ENCODE assay signal across 10 cellular contexts in genomic region chr13:90868321-90868920, GRCh38.
DNase-seq lines count a peak whose midpoint lies in the region; ATAC-seq, FAIRE-seq and TF ChIP-seq lines count a peak whose summit lies in the region.
"Had no signal": no experiment of that assay in that cellular context is flagged by ENCODE, and none has a peak within 500 bp of the region (broad histone marks: within the 10 kb centered on the region; RNA-seq: fewer than 3 reads in every experiment).

No MANE protein-coding gene starts in this region.

- H3K4ac ChIP-seq in H1 (replicated peaks; ENCODE audit: insufficient read length, low read depth, low read length) = no peak overlapping the region

- no peaks in the 10 kb centered on the region for H3K9me3 Mint-ChIP-seq in progenitor cell of endocrine pancreas (ENCODE audit: low read depth)

- no peak overlapping the region for H3K9ac ChIP-seq in MM.1S (ENCODE audit: low read length)
- H3K9ac ChIP-seq in H1 (replicated peaks in 1 of 4; ENCODE audit: extremely low read depth in 1 of 4, low read depth in 3 of 4, low read length in 3 of 4) = no peak overlapping the region

- no peaks in the 10 kb centered on the region for H3F3A ChIP-seq in MM.1S (ENCODE audit: insufficient read depth, low read length)

- no peak for FAIRE-seq in H1 (lab: Jason Lieb, UNC)

- H3K79me1 ChIP-seq in H1 (ENCODE audit: low read depth, low read length) = no peaks in the 10 kb centered on the region

- no peaks in the 10 kb centered on the region for H3K27me3 ChIP-seq in MM.1S (replicated peaks; ENCODE audit: insufficient read depth, low read length)
- H3K27me3 ChIP-seq in H1 (replicated peaks in 1 of 4; ENCODE audit: control insufficient read depth in 3 of 4, extremely low read depth in 1 of 4, insufficient read depth in 3 of 4, low read length in 3 of 4) = no peaks in the 10 kb centered on the region
- no peaks in the 10 kb centered on the region for H3K27me3 ChIP-seq in H7 (ENCODE audit: control insufficient read depth, insufficient read depth, low read length)
- H3K27me3 ChIP-seq: SJSA1 had no signal

- no peak overlapping the region for H4K91ac ChIP-seq in H1 (replicated peaks; ENCODE audit: insufficient read length, low read length)

- TF ChIP-seq RAD21 in H1 (IDR thresholded peaks at IDR 0.05 in 1 of 2, conservative IDR thresholded peaks at IDR 0.05 in 1 of 2; ENCODE audit: low read depth in 2 of 2, low read length in 2 of 2) = peak in 1 of 2 experiments; percentile 70

- H2BK15ac ChIP-seq in H1 (ENCODE audit: low read length) = no peak overlapping the region

- H3K14ac ChIP-seq in H1 (ENCODE audit: insufficient read length) = no peak overlapping the region

- H3K36me3 Mint-ChIP-seq in progenitor cell of endocrine pancreas (ENCODE audit: insufficient read depth) = peaks cover 1% of the 10 kb centered on the region

- no peak overlapping the region for H2BK120ac ChIP-seq in H1 (replicated peaks; ENCODE audit: low read depth, low read length)

- DNase-seq in DMS 273 (lab: John Stamatoyannopoulos, UW; ENCODE audit: unreplicated experiment) (peak; percentile 16), DMS 273 treated with DMSO at 0.1 percent for 48 hours (lab: John Stamatoyannopoulos, UW) (no peak), MM.1S (no peak), H1 (ENCODE audit: low read depth in 1 of 2, low spot score in 2 of 2) (no peak), progenitor cell of endocrine pancreas (ENCODE audit: low spot score, unreplicated experiment) (no peak), H7 (no peak)

- TF ChIP-seq POLR2A in H1 (IDR thresholded peaks at IDR 0.05; ENCODE audit: control extremely low read depth in 1 of 2, low read depth in 2 of 2, low read length in 2 of 2) = no peak

- TF ChIP-seq EP300 in H1 (IDR thresholded peaks at IDR 0.05; ENCODE audit: borderline replicate concordance in 1 of 2, low read depth in 2 of 2, low read length in 2 of 2) = no peak

- no peaks in the 10 kb centered on the region for H3K79me2 ChIP-seq in MM.1S (ENCODE audit: low read length)
- H3K79me2 ChIP-seq in H1 (ENCODE audit: control insufficient read depth in 1 of 2, insufficient read depth in 2 of 2, low read length in 2 of 2) = no peaks in the 10 kb centered on the region

- POLR2A ChIA-PET in H1 (lab: Charles Lee; ENCODE audit: partially characterized antibody) = no interaction called here

- CTCF ChIA-PET in H1 (lab: Charles Lee; ENCODE audit: partially characterized antibody) = interaction anchor here (1.0 to 2.3 kb wide), 7 partner anchors 10 to 1172 kb away, joined by 3 to 14 read pairs (median 4); no protein-coding TSS in a partner anchor

- no peak overlapping the region for H2BK12ac ChIP-seq in H1 (ENCODE audit: low read depth, low read length)

- H3K27ac ChIP-seq in MM.1S (ENCODE audit: low read length) (no peak overlapping the region), H1 (ENCODE audit: low read depth, low read length) (no peak overlapping the region)
- H3K27ac ChIP-seq: SJSA1 had no signal

- H3K4me3 Mint-ChIP-seq in progenitor cell of endocrine pancreas (ENCODE audit: low read depth) = no peak overlapping the region

- no peaks in the 10 kb centered on the region for H4K20me1 ChIP-seq in MM.1S (ENCODE audit: insufficient read depth, low read length)
- no peaks in the 10 kb centered on the region for H4K20me1 ChIP-seq in H1 (replicated peaks in 1 of 2; ENCODE audit: control insufficient read depth in 1 of 2, insufficient read depth in 2 of 2, low read length in 2 of 2)

- H4K8ac ChIP-seq in H1 (ENCODE audit: extremely low read depth, insufficient read depth, low read length) = no peak overlapping the region

- no peaks in the 10 kb centered on the region for H3K27me3 Mint-ChIP-seq in progenitor cell of endocrine pancreas

- H3K36me3 ChIP-seq in MM.1S (replicated peaks; ENCODE audit: insufficient read depth, low read length) (no peaks in the 10 kb centered on the region), H1 (ENCODE audit: control insufficient read depth in 2 of 4, insufficient read depth in 4 of 4, low read length in 3 of 4) (no peaks in the 10 kb centered on the region), H7 (replicated peaks; ENCODE audit: control insufficient read depth, insufficient read depth, low read length) (no peaks in the 10 kb centered on the region)
- H3K36me3 ChIP-seq: SJSA1 had no signal

- H3K18ac ChIP-seq in H1 (ENCODE audit: extremely low read depth, low read length) = no peak overlapping the region

- 70% methylated on average over 2 of the region's 2 CpGs; no CpG with 5 or more reads in 1 of the 2 experiments for WGBS in H1 (ENCODE audit: extremely low coverage in 1 of 2, insufficient coverage in 1 of 2, insufficient read length in 1 of 2, insufficient replicate concordance in 2 of 2, low coverage in 1 of 2, low lambda C conversion rate in 2 of 2, missing lambda C conversion rate in 1 of 2), 2 experiments

- H4K5ac ChIP-seq in H1 (ENCODE audit: insufficient read length, low read depth, low read length) = no peak overlapping the region

- H3K9me2 ChIP-seq in MM.1S (replicated peaks; ENCODE audit: insufficient read depth, low read length) = no peaks in the 10 kb centered on the region

- no peak overlapping the region for H2BK5ac ChIP-seq in H1 (ENCODE audit: low read depth, low read length)

- H3K4me2 ChIP-seq in MM.1S (ENCODE audit: low read depth, low read length) (no peak overlapping the region), H1 (ENCODE audit: insufficient read depth in 1 of 2, low read depth in 2 of 2, low read length in 2 of 2) (no peak overlapping the region)

- no peaks in the 10 kb centered on the region for H3K23me2 ChIP-seq in H1 (ENCODE audit: low read depth, low read length)

- no peaks in the 10 kb centered on the region for H3K4me1 ChIP-seq in MM.1S (ENCODE audit: low read length)
- peaks cover 0 to 2% (median 0%) of the 10 kb centered on the region in 4 experiments; a peak in 1 of 7 replicates for H3K4me1 ChIP-seq in H1 (replicated peaks in 1 of 4; ENCODE audit: control insufficient read depth in 3 of 4, insufficient read depth in 4 of 4, low read length in 3 of 4)
- H3K4me1 ChIP-seq: SJSA1 had no signal

- peak; percentile 45 for TF ChIP-seq CTCF in MM.1S (IDR thresholded peaks at IDR 0.05; ENCODE audit: low read length)
- TF ChIP-seq CTCF in H1 (IDR thresholded peaks at IDR 0.05; ENCODE audit: control extremely low read depth in 1 of 3, insufficient read depth in 1 of 3, low read depth in 1 of 3, low read length in 3 of 3) = peak in 2 of 3 experiments; percentile 28 to 53; a peak in 2 of 4 replicates
- TF ChIP-seq CTCF in progenitor cell of endocrine pancreas (IDR thresholded peaks at IDR 0.05; ENCODE audit: unreplicated experiment) = peak; percentile 90

- H3K4me3 ChIP-seq in MM.1S (ENCODE audit: low read length) (no peak overlapping the region), H1 (ENCODE audit: extremely low read depth in 1 of 4, insufficient read depth in 2 of 4, low read depth in 3 of 4, low read length in 4 of 4) (no peak overlapping the region), H7 (ENCODE audit: insufficient read depth, low read depth, low read length) (no peak overlapping the region)
- H3K4me3 ChIP-seq: SJSA1 had no signal

- H2AK5ac ChIP-seq in H1 (ENCODE audit: low read depth, low read length) = no peak overlapping the region

- H2BK20ac ChIP-seq in H1 (ENCODE audit: low read length) = no peak overlapping the region

- no peak for ATAC-seq in HG03439 (IDR thresholded peaks at IDR 0.05; ENCODE audit: unreplicated experiment)
- ATAC-seq in HG03378 (IDR thresholded peaks at IDR 0.05; ENCODE audit: unreplicated experiment) = no peak
- ATAC-seq: left colon had no signal

- H3K23ac ChIP-seq in H1 (ENCODE audit: insufficient read length) = no peak overlapping the region

- no peak overlapping the region for H3K27ac Mint-ChIP-seq in progenitor cell of endocrine pancreas

- H3K9me3 ChIP-seq in MM.1S (replicated peaks; ENCODE audit: insufficient read depth, low read length) (no peaks in the 10 kb centered on the region), H1 (ENCODE audit: insufficient read depth in 2 of 2, low read depth in 1 of 2, low read length in 1 of 2) (no peaks in the 10 kb centered on the region)
- H3K9me3 ChIP-seq: SJSA1 had no signal

- H3K4me1 Mint-ChIP-seq in progenitor cell of endocrine pancreas (ENCODE audit: low read depth) = peaks cover 11% of the 10 kb centered on the region

- H3K56ac ChIP-seq in H1 (replicated peaks; ENCODE audit: insufficient read length, low read depth, low read length) = no peak overlapping the region

- no peak overlapping the region for H2AFZ ChIP-seq in MM.1S (ENCODE audit: low read length)
- no peak overlapping the region for H2AFZ ChIP-seq in H1 (ENCODE audit: low read length)

TF ChIP-seq in H1, 55 proteins besides CTCF, POLR2A, EP300 and RAD21:
- TF ChIP-seq RBBP5 (IDR thresholded peaks at IDR 0.05; ENCODE audit: borderline replicate concordance, low read depth, low read length) (no peak), KDM4A (IDR thresholded peaks at IDR 0.05; ENCODE audit: low read depth, low read length, severe bottlenecking) (no peak)
